3 cellular contexts compared by ENCODE assay signal in genomic region chr11:1938343-1939005, GRCh38.
TF ChIP-seq lines count a peak whose summit lies in the region.

No MANE protein-coding gene starts in this region.

TF ChIP-seq in SK-N-SH, 30 proteins besides CTCF, POLR2A, EP300 and RAD21:
- TF ChIP-seq MAX (IDR thresholded peaks at IDR 0.05; ENCODE audit: low read depth) (no peak), RFX5 (IDR thresholded peaks at IDR 0.05; ENCODE audit: low read length) (no peak), MXI1 (IDR thresholded peaks at IDR 0.05; ENCODE audit: low read depth, low read length) (no peak), NRF1 (IDR thresholded peaks at IDR 0.05; ENCODE audit: low read depth, low read length) (no peak), CHD2 (IDR thresholded peaks at IDR 0.05; ENCODE audit: low read length, partially characterized antibody) (no peak), TCF12 (IDR thresholded peaks at IDR 0.05) (no peak)

TF ChIP-seq in SK-N-SH treated with all-trans-retinoic acid at 6 μM for 48 hours, 23 proteins besides CTCF, POLR2A, EP300 and RAD21:
- no peak for TF ChIP-seq CSRNP3 (CRISPR knock-in tag; IDR thresholded peaks at IDR 0.05)

TF ChIP-seq in HepG2, 621 proteins besides CTCF, POLR2A, EP300 and RAD21:
- 0 out of 2 replicates have a peak, but pooled peaks have one; percentile 21 for TF ChIP-seq HNRNPL (IDR thresholded peaks at IDR 0.05; ENCODE audit: low read depth, low read length)
- TF ChIP-seq POLR2AphosphoS2 (IDR thresholded peaks at IDR 0.05; ENCODE audit: low read depth, low read length): no peak
